Comparison of ENCODE assay signal across 2 cellular contexts in the genomic region with DNA sequence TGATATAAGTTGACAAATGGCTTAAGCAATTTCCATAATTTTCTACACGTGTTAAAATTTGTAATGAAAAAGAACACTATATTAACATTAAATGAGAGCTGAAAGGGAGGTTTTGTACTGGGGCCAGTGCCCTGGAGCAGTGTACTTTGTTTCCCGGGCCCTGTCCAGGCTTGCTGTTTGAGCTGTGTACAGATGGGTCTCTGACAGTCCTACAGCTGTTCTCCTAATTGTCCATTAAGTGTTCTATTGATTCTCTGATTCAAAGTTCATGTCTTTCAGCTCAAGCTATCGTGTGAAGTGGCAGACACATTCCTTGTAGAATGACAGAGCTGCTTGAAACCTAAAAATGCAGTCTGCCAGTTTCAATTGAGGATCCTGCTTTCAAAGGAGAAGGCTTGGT.
A peak's percentile ranks its signal among the peaks of the same experiment; 100 is the strongest.
TF ChIP-seq lines count a peak whose summit lies in the region.

No MANE protein-coding gene starts in this region.

TF ChIP-seq in HepG2, 621 proteins besides CTCF, POLR2A, EP300 and RAD21:
- TF ChIP-seq SRF (IDR thresholded peaks at IDR 0.05; ENCODE audit: low read depth, low read length) (no peak), HDAC1 (CRISPR knock-in tag; IDR thresholded peaks at IDR 0.05) (0 out of 2 replicates have a peak, but pooled peaks have one; percentile 22), ZNF180 (CRISPR knock-in tag; IDR thresholded peaks at IDR 0.05; ENCODE audit: borderline replicate concordance, low read depth) (no peak), ARNTL (CRISPR knock-in tag; IDR thresholded peaks at IDR 0.05) (no peak), NPAS2 (CRISPR knock-in tag; IDR thresholded peaks at IDR 0.05; ENCODE audit: borderline replicate concordance) (no peak), HNF4G (IDR thresholded peaks at IDR 0.05; ENCODE audit: borderline replicate concordance, low read depth, low read length) (0 out of 2 replicates have a peak, but pooled peaks have one; percentile 24), HNF4G (CRISPR knock-in tag; IDR thresholded peaks at IDR 0.05; ENCODE audit: borderline replicate concordance, low read depth) (no peak), ZNF292 (CRISPR knock-in tag; IDR thresholded peaks at IDR 0.05; ENCODE audit: borderline replicate concordance, low read depth) (0 out of 2 replicates have a peak, but pooled peaks have one; percentile 25), HNF4A (CRISPR knock-in tag; IDR thresholded peaks at IDR 0.05) (peak; percentile 30; the same call in 1 of the 2 replicates)
- TF ChIP-seq, protein P1, sequence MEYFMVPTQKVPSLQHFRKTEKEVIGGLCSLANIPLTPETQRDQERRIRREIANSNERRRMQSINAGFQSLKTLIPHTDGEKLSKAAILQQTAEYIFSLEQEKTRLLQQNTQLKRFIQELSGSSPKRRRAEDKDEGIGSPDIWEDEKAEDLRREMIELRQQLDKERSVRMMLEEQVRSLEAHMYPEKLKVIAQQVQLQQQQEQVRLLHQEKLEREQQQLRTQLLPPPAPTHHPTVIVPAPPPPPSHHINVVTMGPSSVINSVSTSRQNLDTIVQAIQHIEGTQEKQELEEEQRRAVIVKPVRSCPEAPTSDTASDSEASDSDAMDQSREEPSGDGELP (IDR thresholded peaks at IDR 0.05; ENCODE audit: borderline replicate concordance, low read depth), result peak; percentile 68

TF ChIP-seq in H1, 55 proteins besides CTCF, POLR2A, EP300 and RAD21:
- TF ChIP-seq EGR1 (IDR thresholded peaks at IDR 0.05; ENCODE audit: borderline replicate concordance, low read depth, low read length) (no peak), KDM1A (IDR thresholded peaks at IDR 0.05; ENCODE audit: borderline replicate concordance, low read length) (no peak), YY1 (IDR thresholded peaks at IDR 0.05; ENCODE audit: low read depth, low read length) (no peak)
